In genomic region chr12:15209782-15210181, GRCh38 we compare ENCODE assay signal across 13 cellular contexts. TPM values are rescaled to one million over a fixed set of nuclear protein-coding genes. Genes with fewer than 3 reads are reported as not detected.
DNase-seq lines count a peak whose midpoint lies in the region; ATAC-seq and TF ChIP-seq lines count a peak whose summit lies in the region.
"Had no signal": no experiment of that assay in that cellular context is flagged by ENCODE, and none has a peak within 500 bp of the region (broad histone marks: within the 10 kb centered on the region; RNA-seq: fewer than 3 reads in every experiment).

No MANE protein-coding gene starts in this region.

- TF ChIP-seq CTCF in retinal pigment epithelial cell (conservative IDR thresholded peaks at IDR 0.05; ENCODE audit: low read depth, low read length), result no peak

- peak; percentile 18 for DNase-seq in Daoy (ENCODE audit: low read depth)
- DNase-seq in astrocyte of the hippocampus (ENCODE audit: low read depth, low spot score), result peak; percentile 64
- DNase-seq in Right ventricle myocardium superior, result no peak
- DNase-seq in retinal pigment epithelial cell (ENCODE audit: low read depth), result peak; percentile 54
- DNase-seq in T1000 (lab: John Stamatoyannopoulos, UW), result no peak
- DNase-seq in SHP77 (lab: John Stamatoyannopoulos, UW), result no peak
- DNase-seq in naive thymus-derived CD8-positive, alpha-beta T cell, result no peak
- DNase-seq: BE2C, GF-D8, KG1, NCI-H2171 had no signal

- no peaks in the 10 kb centered on the region for H3K36me3 Mint-ChIP-seq in naive thymus-derived CD8-positive, alpha-beta T cell

- no peaks in the 10 kb centered on the region for H3K9me3 Mint-ChIP-seq in naive thymus-derived CD8-positive, alpha-beta T cell

- H3K27ac Mint-ChIP-seq in naive thymus-derived CD8-positive, alpha-beta T cell, result no peak overlapping the region

- ATAC-seq in Right ventricle myocardium superior (ENCODE audit: poor library complexity), result peak; percentile 54
- no peak for ATAC-seq in GM18870 (IDR thresholded peaks at IDR 0.05; ENCODE audit: unreplicated experiment)
- no peak for ATAC-seq in naive thymus-derived CD8-positive, alpha-beta T cell
- ATAC-seq: Panc1 had no signal

- intact Hi-C loops in Right ventricle myocardium superior (cut with DNase I), result no loop called here

- H3K4me1 Mint-ChIP-seq in naive thymus-derived CD8-positive, alpha-beta T cell, result no peaks in the 10 kb centered on the region

- POLR2A ChIA-PET in naive thymus-derived CD8-positive, alpha-beta T cell (lab: Charles Lee), result no interaction called here

- H3K27me3 Mint-ChIP-seq in naive thymus-derived CD8-positive, alpha-beta T cell, result peaks cover 6 to 41% (median 9%) of the 10 kb centered on the region in 5 donors

- H3K4me3 Mint-ChIP-seq in naive thymus-derived CD8-positive, alpha-beta T cell, result no peak overlapping the region

- no peak overlapping the region for H3K4me3 ChIP-seq in retinal pigment epithelial cell (ENCODE audit: low read length)

RNA-seq across cellular contexts. Expression of gene RERG, which starts 11.4 kb away (rescaled TPM):
- 0.40 TPM in 1 of 2 replicates, not detected in the other for total RNA-seq in Daoy (2014; rRNA removed; shearing (Covaris generic))
- total RNA-seq in Right ventricle myocardium superior, result 4.1 TPM
- 1 to 10 TPM in 1 of 2 experiments, under 1 TPM in 1; 0.55 to 1.2 TPM for total RNA-seq in naive thymus-derived CD8-positive, alpha-beta T cell
- not detected for polyA plus RNA-seq in naive thymus-derived CD8-positive, alpha-beta T cell

Comparison
In these comparisons a context has a peak if more than half of its experiments do, and no peak if none do; other contexts are left out.
1. DNase-seq: peak in Daoy (single experiment), astrocyte of the hippocampus (single experiment) and retinal pigment epithelial cell (single experiment); none in Right ventricle myocardium superior (single experiment), T1000 (single experiment), SHP77 (0 of 2) and naive thymus-derived CD8-positive, alpha-beta T cell (0 of 10).